11 cellular contexts compared by ENCODE assay signal in the genomic region with DNA sequence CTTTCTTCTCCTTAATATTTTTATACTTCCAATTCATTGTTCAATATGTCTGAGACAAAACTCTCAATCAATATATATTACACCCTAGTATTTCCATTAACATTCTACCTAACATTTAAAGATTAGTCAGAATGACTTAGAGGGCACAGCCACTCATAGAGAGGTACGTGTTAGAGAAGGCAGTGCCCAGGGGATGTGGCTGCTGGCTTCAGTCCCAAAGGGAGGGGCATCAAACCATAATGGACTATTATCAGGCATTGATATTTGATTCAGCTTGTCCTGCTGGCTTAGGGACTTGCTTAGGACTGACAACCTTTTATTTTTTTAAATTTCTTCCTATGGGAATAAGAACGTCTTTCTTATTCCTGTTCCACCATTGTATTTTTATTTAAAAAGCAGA.
"Had no signal": no experiment of that assay in that cellular context is flagged by ENCODE, and none has a peak within 500 bp of the region (broad histone marks: within the 10 kb centered on the region; RNA-seq: fewer than 3 reads in every experiment).

No MANE protein-coding gene starts in this region.

- H3K4me1 Mint-ChIP-seq: activated B cell treated with CpG ODN at 0.5 μM for 24 hours; activated CD4-positive, alpha-beta T cell treated with anti-CD3 and anti-CD28 coated beads, Interleukin-2, amount 10 ng/mL, durations not matched to agents 24 days and 14 days; activated naive CD8-positive, alpha-beta T cell treated with anti-CD3 and anti-CD28 coated beads, Interleukin-2, amount 50 U/mL, for 24 hours had no signal

- H2AFZ ChIP-seq: parathyroid adenoma had no signal

- H3K36me3 ChIP-seq: ascending aorta, gastrocnemius medialis, heart right ventricle had no signal

- H3K4me1 ChIP-seq: ascending aorta, gastrocnemius medialis, heart right ventricle, parathyroid adenoma had no signal

- H3K9ac ChIP-seq: parathyroid adenoma had no signal

- DNase-seq: activated B cell treated with CpG ODN at 0.5 μM for 24 hours; activated CD4-positive, alpha-beta T cell treated with anti-CD3 and anti-CD28 coated beads, Interleukin-2, amount 10 ng/mL, durations not matched to agents 24 days and 14 days; activated CD8-positive, alpha-beta memory T cell treated with anti-CD3 and anti-CD28 coated beads for 24 hours; activated naive CD4-positive, alpha-beta T cell treated with Interleukin-2 at 50 U/mL for 16 hours; activated naive CD8-positive, alpha-beta T cell treated with anti-CD3 and anti-CD28 coated beads, Interleukin-2, amount 50 U/mL, for 24 hours; gastrocnemius medialis; heart right ventricle; retina; stimulated activated CD4-positive, alpha-beta T cell treated with anti-CD3 and anti-CD28 coated beads, Interleukin-4, amount 100 ng/mL, for 4 hours had no signal

- H3K4me3 ChIP-seq: ascending aorta, gastrocnemius medialis, heart right ventricle had no signal

- H3K79me2 ChIP-seq: parathyroid adenoma had no signal

- H3K27me3 Mint-ChIP-seq: activated B cell treated with CpG ODN at 0.5 μM for 24 hours; activated CD4-positive, alpha-beta T cell treated with anti-CD3 and anti-CD28 coated beads, Interleukin-2, amount 10 ng/mL, durations not matched to agents 24 days and 14 days; activated naive CD8-positive, alpha-beta T cell treated with anti-CD3 and anti-CD28 coated beads, Interleukin-2, amount 50 U/mL, for 24 hours had no signal

- H3K27ac ChIP-seq: ascending aorta, gastrocnemius medialis, heart right ventricle, parathyroid adenoma had no signal

- H3K4me3 Mint-ChIP-seq: activated B cell treated with CpG ODN at 0.5 μM for 24 hours; activated CD4-positive, alpha-beta T cell treated with anti-CD3 and anti-CD28 coated beads, Interleukin-2, amount 10 ng/mL, durations not matched to agents 24 days and 14 days; activated naive CD8-positive, alpha-beta T cell treated with anti-CD3 and anti-CD28 coated beads, Interleukin-2, amount 50 U/mL, for 24 hours had no signal

- ATAC-seq: activated naive CD8-positive, alpha-beta T cell treated with anti-CD3 and anti-CD28 coated beads, Interleukin-2, amount 50 U/mL, for 24 hours; gastrocnemius medialis; heart right ventricle had no signal

- H3K9me3 ChIP-seq: ascending aorta, gastrocnemius medialis had no signal

- H3K9me3 Mint-ChIP-seq: activated B cell treated with CpG ODN at 0.5 μM for 24 hours had no signal

- H3K27ac Mint-ChIP-seq: activated B cell treated with CpG ODN at 0.5 μM for 24 hours; activated CD4-positive, alpha-beta T cell treated with anti-CD3 and anti-CD28 coated beads, Interleukin-2, amount 10 ng/mL, durations not matched to agents 24 days and 14 days; activated naive CD8-positive, alpha-beta T cell treated with anti-CD3 and anti-CD28 coated beads, Interleukin-2, amount 50 U/mL, for 24 hours had no signal

- H3K27me3 ChIP-seq: ascending aorta, gastrocnemius medialis, heart right ventricle had no signal
